Comparison of ENCODE assay signal across 8 cellular contexts in genomic region chr17:79796570-79797491, GRCh38. TPM values are rescaled to one million over a fixed set of nuclear protein-coding genes. Genes with fewer than 3 reads are reported as not detected.
A peak's percentile ranks its signal among the peaks of the same experiment; 100 is the strongest.
DNase-seq lines count a peak whose midpoint lies in the region; ATAC-seq and TF ChIP-seq lines count a peak whose summit lies in the region.

CBX8 (minus strand) TSS chr17:79797077; CDS start chr17:79796998, 79 bp downstream.

- POLR2A ChIA-PET in AG04449 (lab: Yijun Ruan, JAX), result interaction anchor here (0.6 to 1.3 kb wide), 7 partner anchors 13 to 43 kb away, joined by 3 to 8 read pairs (median 4); partner anchors contain the start of gene CBX4

- peak within 1 kb of the TSS; percentile 43 to 89 (median 85) for H3K27ac Mint-ChIP-seq in immature natural killer cell

- peaks cover 0 to 4% (median 0%) of the 10 kb centered on the region in 6 donors for H3K9me3 Mint-ChIP-seq in immature natural killer cell

- CTCF ChIA-PET in AG04449 (lab: Yijun Ruan, JAX), result interaction anchor here (0.7 to 2.4 kb wide), 10 partner anchors 10 to 199 kb away, joined by 3 to 10 read pairs (median 4); no protein-coding TSS in a partner anchor

- peak within 1 kb of the TSS; percentile 93 for H3K4me2 ChIP-seq in smooth muscle cell

- WGBS in smooth muscle cell (ENCODE audit: low lambda C conversion rate), result 4% methylated on average over 26 of the region's 92 CpGs

- peak within 1 kb of the TSS; percentile 85 for H3K27ac ChIP-seq in smooth muscle cell (ENCODE audit: low read depth)

- ATAC-seq in GM18907 (IDR thresholded peaks at IDR 0.05; ENCODE audit: unreplicated experiment) (peak; percentile 85), HG03139 (IDR thresholded peaks at IDR 0.05; ENCODE audit: unreplicated experiment) (peak; percentile 80)

- H3F3A ChIP-seq in smooth muscle cell (ENCODE audit: low read depth), result peaks cover 8% of the 10 kb centered on the region

- no peak within 1 kb of the TSS for H2AFZ ChIP-seq in smooth muscle cell (ENCODE audit: low read depth)

- H3K4me3 ChIP-seq in AG04449 (ENCODE audit: low read depth, low read length) (peak within 1 kb of the TSS; percentile 82), WI38 (ENCODE audit: low read depth, low read length) (peak within 1 kb of the TSS; percentile 79), cardiac fibroblast (replicated peaks in 1 of 2; ENCODE audit: low read depth in 2 of 2, low read length in 2 of 2) (peak within 1 kb of the TSS; percentile 77 to 80), smooth muscle cell (peak within 1 kb of the TSS; percentile 76)

- H3K4me1 Mint-ChIP-seq in immature natural killer cell, result peaks cover 27 to 41% of the 10 kb centered on the region in 2 donors

- H3K27me3 Mint-ChIP-seq in immature natural killer cell (ENCODE audit: low read depth in 3 of 3), result peaks cover 42 to 61% (median 45%) of the 10 kb centered on the region in 3 donors

- peak within 1 kb of the TSS; percentile 86 to 90 (median 90) for H3K4me3 Mint-ChIP-seq in immature natural killer cell

- peaks cover 55% of the 10 kb centered on the region for H3K27me3 ChIP-seq in smooth muscle cell (ENCODE audit: low read depth)

- peaks cover 8% of the 10 kb centered on the region for H4K20me1 ChIP-seq in smooth muscle cell (ENCODE audit: low read depth)

- TF ChIP-seq CTCF in AG04449 (IDR thresholded peaks at IDR 0.05; ENCODE audit: insufficient read depth, low read length, missing control alignments) (peak; percentile 25), WI38 (IDR thresholded peaks at IDR 0.05; ENCODE audit: low read depth, low read length) (no peak), cardiac fibroblast (IDR thresholded peaks at IDR 0.05; ENCODE audit: low read depth, low read length) (no peak), smooth muscle cell (IDR thresholded peaks at IDR 0.05; ENCODE audit: borderline replicate concordance, insufficient read depth, poor library complexity, severe bottlenecking) (peak; percentile 15)

- H3K9me3 ChIP-seq in smooth muscle cell (replicated peaks; ENCODE audit: low read depth), result no peaks in the 10 kb centered on the region

- peaks cover 0 to 6% (median 3%) of the 10 kb centered on the region in 3 donors for H3K36me3 Mint-ChIP-seq in immature natural killer cell

- H3K9ac ChIP-seq in smooth muscle cell (ENCODE audit: low read depth), result peak within 1 kb of the TSS; percentile 93

- H3K79me2 ChIP-seq in smooth muscle cell (ENCODE audit: low read depth), result no peaks in the 10 kb centered on the region

- peaks cover 63% of the 10 kb centered on the region for H3K4me1 ChIP-seq in smooth muscle cell (ENCODE audit: low read depth)

- peak; percentile 89 for DNase-seq in AG04449 (ENCODE audit: low read depth, low spot score)
- peak; percentile 100 for DNase-seq in NCI-H2227 (lab: John Stamatoyannopoulos, UW; ENCODE audit: unreplicated experiment)
- peak; percentile 99 to 100 for DNase-seq in cardiac fibroblast (ENCODE audit: low read depth in 2 of 2)
- peak; percentile 99 for DNase-seq in immature natural killer cell
- peak; percentile 98 for DNase-seq in smooth muscle cell (lab: John Stamatoyannopoulos, UW; ENCODE audit: unreplicated experiment)

- no peaks in the 10 kb centered on the region for H3K36me3 ChIP-seq in smooth muscle cell (ENCODE audit: low read depth)

RNA-seq across cellular contexts. Expression of gene CBX8, which starts in this region (rescaled TPM):
- polyA plus RNA-seq in immature natural killer cell (1 to 10 TPM in 2 of 3 donors, not detected in 1; 1.4 to 2.5 TPM), smooth muscle cell (4.3 and 9.0 TPM in 2 replicates)
- total RNA-seq in smooth muscle cell, result 1.9 and 2.6 TPM in 2 replicates

Comparison
In these comparisons a context has a peak if more than half of its experiments do, and no peak if none do; other contexts are left out.
1. Peak in every context shown above with its lines: DNase-seq, ATAC-seq, H3K4me3 ChIP-seq and H3K27ac ChIP-seq.
2. CTCF ChIP-seq: peak in AG04449 (single experiment) and smooth muscle cell (single experiment); none in WI38 (single experiment) and cardiac fibroblast (single experiment).